ENCODE assay signal across 8 cellular contexts in genomic region chr18:62982600-62983251, GRCh38.
DNase-seq lines count a peak whose midpoint lies in the region; ATAC-seq, FAIRE-seq and TF ChIP-seq lines count a peak whose summit lies in the region.

No MANE protein-coding gene starts in this region.

- H3K36me3 ChIP-seq in parathyroid adenoma (ENCODE audit: control insufficient read depth, insufficient read depth, low read length): no peaks in the 10 kb centered on the region

- no peaks in the 10 kb centered on the region for H3K27me3 ChIP-seq in parathyroid adenoma (ENCODE audit: control insufficient read depth, insufficient read depth, low read length)

- no peaks in the 10 kb centered on the region for H3K9me3 Mint-ChIP-seq in activated naive CD4-positive, alpha-beta T cell treated with anti-CD3 and anti-CD28 coated beads, Interleukin-2, amount 50 U/mL, for 24 hours

- H3K4me1 Mint-ChIP-seq in activated naive CD4-positive, alpha-beta T cell treated with anti-CD3 and anti-CD28 coated beads, Interleukin-2, amount 50 U/mL, for 24 hours: no peaks in the 10 kb centered on the region

- no peak for FAIRE-seq in urothelium cell line (lab: Jason Lieb, UNC)

- H3K4me2 ChIP-seq in parathyroid adenoma (ENCODE audit: low read length): no peak overlapping the region

- no peak overlapping the region for H3K27ac Mint-ChIP-seq in activated naive CD4-positive, alpha-beta T cell treated with anti-CD3 and anti-CD28 coated beads, Interleukin-2, amount 50 U/mL, for 24 hours

- ATAC-seq in GM18502 (IDR thresholded peaks at IDR 0.05; ENCODE audit: poor library complexity, unreplicated experiment): no peak

- no peak overlapping the region for H3K9ac ChIP-seq in parathyroid adenoma

- H3K27me3 Mint-ChIP-seq in activated naive CD4-positive, alpha-beta T cell treated with anti-CD3 and anti-CD28 coated beads, Interleukin-2, amount 50 U/mL, for 24 hours: no peaks in the 10 kb centered on the region

- H3K36me3 Mint-ChIP-seq in activated naive CD4-positive, alpha-beta T cell treated with anti-CD3 and anti-CD28 coated beads, Interleukin-2, amount 50 U/mL, for 24 hours: no peaks in the 10 kb centered on the region

- H3K27ac ChIP-seq in parathyroid adenoma: no peak overlapping the region

- in situ Hi-C loops in G401 (cut with HindIII; ENCODE audit: low sequenced_read_pairs): no loop called here

- no peak overlapping the region for H3K4me3 ChIP-seq in parathyroid adenoma (ENCODE audit: low read depth, low read length)

- H3K4me1 ChIP-seq in parathyroid adenoma: no peaks in the 10 kb centered on the region

- DNase-seq in G401 (ENCODE audit: low spot score) (peak; percentile 80), HS-5 (ENCODE audit: low read depth) (peak; percentile 5), SHP77 (lab: John Stamatoyannopoulos, UW) (peak; percentile 71 to 77), glomerular visceral epithelial cell (ENCODE audit: extremely low spot score) (peak; percentile 54), urothelium cell line (ENCODE audit: low spot score) (peak; percentile 39)

- H3K79me2 ChIP-seq in parathyroid adenoma: no peaks in the 10 kb centered on the region

- peak overlapping the region; percentile 5 for H3K4me3 Mint-ChIP-seq in activated naive CD4-positive, alpha-beta T cell treated with anti-CD3 and anti-CD28 coated beads, Interleukin-2, amount 50 U/mL, for 24 hours

- H2AFZ ChIP-seq in parathyroid adenoma: peak overlapping the region; percentile 14

- H3K9me3 ChIP-seq in parathyroid adenoma (ENCODE audit: control insufficient read depth, low read length): no peaks in the 10 kb centered on the region

- peak; percentile 74 for TF ChIP-seq CTCF in parathyroid adenoma (IDR thresholded peaks at IDR 0.05)

Comparison
In these comparisons a context has a peak if more than half of its experiments do, and no peak if none do; other contexts are left out.
1. DNase-seq: peak in every context shown above with its lines; median percentile 80 in G401; 74 in SHP77; 54 in glomerular visceral epithelial cell; 39 in urothelium cell line; 5 in HS-5.